27 cellular contexts compared by ENCODE assay signal in genomic region chr11:33033493-33033892, GRCh38.
"Had no signal": no experiment of that assay in that cellular context is flagged by ENCODE, and none has a peak within 500 bp of the region (broad histone marks: within the 10 kb centered on the region; RNA-seq: fewer than 3 reads in every experiment).

No MANE protein-coding gene starts in this region.

- H3K27me3 ChIP-seq: ovary, sigmoid colon, spleen, suprapubic skin, tibial artery, upper lobe of right lung had no signal

- H3K4me1 ChIP-seq: left ventricle myocardium inferior, prostate gland, suprapubic skin, tibial artery, upper lobe of right lung had no signal

- H3K27ac ChIP-seq: left ventricle myocardium inferior, ovary, prostate gland, sigmoid colon, spleen, suprapubic skin, thoracic aorta, tibial artery, upper lobe of right lung had no signal

- H3K36me3 ChIP-seq: left ventricle myocardium inferior, ovary, prostate gland, sigmoid colon, spleen, suprapubic skin, thoracic aorta, tibial artery, upper lobe of right lung had no signal

- ATAC-seq: mucosa of descending colon; naive thymus-derived CD4-positive, alpha-beta T cell; natural killer cell treated with Interleukin-12 subunit alpha and Interleukin-12 subunit beta and Interleukin-15 and Interleukin-18, amount 100 ng/mL, for 72 hours; right cardiac atrium; stimulated activated effector memory CD8-positive, alpha-beta T cell treated with anti-CD3 and anti-CD28 coated beads, Interleukin-12 subunit alpha, Interleukin-12 subunit beta, amount 100 ng/mL, for 72 hours; upper lobe of right lung had no signal

- DNase-seq: hippocampal formation; immature natural killer cell; left ventricle myocardium inferior; mesendoderm; midbrain; mucosa of descending colon; naive thymus-derived CD4-positive, alpha-beta T cell; ovary; posterior cingulate gyrus; retina; right cardiac atrium; sigmoid colon; small intestine; spleen; stimulated activated CD4-positive, alpha-beta T cell treated with anti-CD3 and anti-CD28 coated beads, Interleukin-4, amount 100 ng/mL, for 24 hours; stimulated activated naive CD4-positive, alpha-beta T cell; tibial artery; trophoblast cell; upper lobe of right lung had no signal

- H3K4me3 ChIP-seq: left ventricle myocardium inferior, lung, mucosa of descending colon, ovary, prostate gland, sigmoid colon, spleen, suprapubic skin, thoracic aorta, tibial artery, upper lobe of right lung had no signal

- H3K9me3 ChIP-seq: left ventricle myocardium inferior, mucosa of descending colon, ovary, prostate gland, sigmoid colon, spleen, suprapubic skin, thoracic aorta, tibial artery, upper lobe of right lung had no signal

- FAIRE-seq: islet of Langerhans, small intestine, urothelium cell line had no signal
